Comparison of ENCODE assay signal across 8 cellular contexts in genomic region chr6:160069050-160069454, GRCh38. TPM values are rescaled to one million over a fixed set of nuclear protein-coding genes. Genes with fewer than 3 reads are reported as not detected.
DNase-seq lines count a peak whose midpoint lies in the region; ATAC-seq and TF ChIP-seq lines count a peak whose summit lies in the region.

No MANE protein-coding gene starts in this region.

- H3K4me3 ChIP-seq in GM12864 (ENCODE audit: low read depth, low read length) (no peak overlapping the region), neural progenitor cell (no peak overlapping the region)

- H3K9me3 Mint-ChIP-seq in chondrocyte (ENCODE audit: low read depth) = no peaks in the 10 kb centered on the region
- H3K9me3 Mint-ChIP-seq in neural progenitor cell = no peaks in the 10 kb centered on the region

- H3K27me3 Mint-ChIP-seq in chondrocyte (ENCODE audit: low read depth) = no peaks in the 10 kb centered on the region
- H3K27me3 Mint-ChIP-seq in neural progenitor cell (ENCODE audit: insufficient read depth, low read depth) = peaks cover 3% of the 10 kb centered on the region

- H3K4me1 Mint-ChIP-seq in chondrocyte (ENCODE audit: low read depth) (no peaks in the 10 kb centered on the region), neural progenitor cell (no peaks in the 10 kb centered on the region)

- H4K20me1 ChIP-seq in neural progenitor cell (ENCODE audit: low read depth) = no peaks in the 10 kb centered on the region

- TF ChIP-seq CTCF in GM12864 (IDR thresholded peaks at IDR 0.05; ENCODE audit: low read depth, low read length, missing control alignments) (no peak), chondrocyte (IDR thresholded peaks at IDR 0.05) (no peak), neural progenitor cell (IDR thresholded peaks at IDR 0.05) (no peak)

- peak; percentile 64 for DNase-seq in GM12864 (ENCODE audit: low read depth)
- peak; percentile 24 for DNase-seq in activated gamma-delta T cell treated with anti-CD3 and anti-CD28 coated beads, Interleukin-2, amount 50 U/mL, for 16 hours (ENCODE audit: low read depth)
- no peak for DNase-seq in medulla oblongata (ENCODE audit: extremely low spot score)
- no peak for DNase-seq in chondrocyte (ENCODE audit: low spot score)
- DNase-seq in NCI-H2171 (lab: John Stamatoyannopoulos, UW) = no peak
- no peak for DNase-seq in neural progenitor cell (ENCODE audit: low spot score)

- no peak overlapping the region for H3K27ac Mint-ChIP-seq in chondrocyte (ENCODE audit: unreplicated experiment)
- H3K27ac Mint-ChIP-seq in neural progenitor cell = no peak overlapping the region

- no peaks in the 10 kb centered on the region for H3K4me1 ChIP-seq in neural progenitor cell

- no peak overlapping the region for H3K9ac ChIP-seq in neural progenitor cell

- no peak overlapping the region for H3K27ac ChIP-seq in neural progenitor cell

- no peak overlapping the region for H3K4me2 ChIP-seq in neural progenitor cell

- H3K36me3 Mint-ChIP-seq in chondrocyte (ENCODE audit: low read depth) (peaks cover 67% of the 10 kb centered on the region), neural progenitor cell (peaks cover 52% of the 10 kb centered on the region)

- H3F3A ChIP-seq in neural progenitor cell (ENCODE audit: low read depth) = no peaks in the 10 kb centered on the region

- H3K79me2 ChIP-seq in neural progenitor cell (ENCODE audit: low read depth) = no peaks in the 10 kb centered on the region

- H3K36me3 ChIP-seq in neural progenitor cell = peaks cover 4% of the 10 kb centered on the region

- no peaks in the 10 kb centered on the region for H3K27me3 ChIP-seq in neural progenitor cell

- ATAC-seq in GM19455 (IDR thresholded peaks at IDR 0.05; ENCODE audit: unreplicated experiment) = peak; percentile 96
- ATAC-seq in HG03196 (IDR thresholded peaks at IDR 0.05; ENCODE audit: unreplicated experiment) = peak; percentile 84

- H2AFZ ChIP-seq in neural progenitor cell (replicated peaks) = no peak overlapping the region

- H3K9me3 ChIP-seq in neural progenitor cell (ENCODE audit: low read depth) = no peaks in the 10 kb centered on the region

- H3K4me3 Mint-ChIP-seq in chondrocyte (ENCODE audit: unreplicated experiment) (no peak overlapping the region), neural progenitor cell (no peak overlapping the region)

RNA-seq across cellular contexts. Expression of gene SLC22A1, which starts 52.6 kb away (rescaled TPM):
- 1.5 to 3.3 TPM (median 2.9 TPM) in 3 replicates for total RNA-seq in chondrocyte
- total RNA-seq in neural progenitor cell (ENCODE audit: low replicate concordance) = 0.22 TPM in 1 of 2 replicates, not detected in the other

Comparison
In these comparisons a context has a peak if more than half of its experiments do, and no peak if none do; other contexts are left out.
1. DNase-seq: peak in GM12864 (single experiment) and activated gamma-delta T cell treated with anti-CD3 and anti-CD28 coated beads, Interleukin-2, amount 50 U/mL, for 16 hours (single experiment); none in medulla oblongata (single experiment), chondrocyte (single experiment), NCI-H2171 (single experiment) and neural progenitor cell (single experiment).